ENCODE assay signal across 8 cellular contexts in genomic region chr2:10120938-10121574, GRCh38. TPM values are rescaled to one million over a fixed set of nuclear protein-coding genes. Genes with fewer than 3 reads are reported as not detected.
DNase-seq lines count a peak whose midpoint lies in the region; ATAC-seq and TF ChIP-seq lines count a peak whose summit lies in the region.

No MANE protein-coding gene starts in this region.

- in situ Hi-C loops in gastrocnemius medialis (cut with MboI; ENCODE audit: low sequenced_read_pairs in 4 of 4): loop anchor here in 2 of 4 donors (10.0 to 25.0 kb wide), 4 partner anchors 284 to 541 kb away; no protein-coding TSS in a partner anchor

- TF ChIP-seq CTCF in BJ (IDR thresholded peaks at IDR 0.05; ENCODE audit: insufficient read depth, low read depth, low read length) (no peak), H9 (conservative IDR thresholded peaks at IDR 0.05) (no peak), fibroblast of the aortic adventitia (IDR thresholded peaks at IDR 0.05; ENCODE audit: insufficient read depth, low read length) (no peak), gastrocnemius medialis (IDR thresholded peaks at IDR 0.05 in 4 of 5, conservative IDR thresholded peaks at IDR 0.05 in 1 of 5) (no peak)

- H2BK5ac ChIP-seq in H9 (ENCODE audit: insufficient read length, low read length): no peak overlapping the region

- H3K4me2 ChIP-seq in H9 (ENCODE audit: insufficient read depth, insufficient read length, low read length): peak overlapping the region; percentile 79

- peak overlapping the region; percentile 90 to 95 (median 93) for H3K27ac Mint-ChIP-seq in H9

- H3K9ac ChIP-seq in H9 (ENCODE audit: extremely low read depth, insufficient read length, low read length): peak overlapping the region; percentile 92

- H3K4me1 ChIP-seq in H9 (ENCODE audit: insufficient read depth, low read length) (no peaks in the 10 kb centered on the region), gastrocnemius medialis (peaks cover 15 to 19% of the 10 kb centered on the region in 2 donors)

- DNase-seq in BJ (ENCODE audit: low read depth): no peak
- DNase-seq in H9: no peak
- DNase-seq in SW480 (ENCODE audit: low spot score): peak; percentile 58
- DNase-seq in fibroblast of the aortic adventitia (ENCODE audit: low read depth): peak; percentile 15
- no peak for DNase-seq in gastrocnemius medialis
- DNase-seq in amygdala (lab: John Stamatoyannopoulos, UW): no peak
- DNase-seq in activated CD4-positive, alpha-beta T cell treated with anti-CD3 and anti-CD28 coated beads for 1 hour: no peak
- DNase-seq in AG08395 (ENCODE audit: low spot score): no peak

- H3K14ac ChIP-seq in H9 (ENCODE audit: insufficient read depth, low read length): peak overlapping the region; percentile 85; the same call in 1 of the 2 replicates

- H3K27ac ChIP-seq in H9 (ENCODE audit: insufficient read length, low read depth, low read length) (peak overlapping the region; percentile 83), gastrocnemius medialis (peak overlapping the region; percentile 58 to 82 (median 74))

- intact Hi-C loops in gastrocnemius medialis (cut with DNase I; ENCODE audit: low total_unique reads): loop anchor here (1.0 to 10.0 kb wide), 5 partner anchors 48 to 554 kb away; partner anchors contain the start of genes GRHL1 and HPCAL1

- peak overlapping the region; percentile 8 for H4K91ac ChIP-seq in H9 (ENCODE audit: insufficient read length, low read depth, low read length)

- H3K18ac ChIP-seq in H9 (ENCODE audit: insufficient read length, low read depth, low read length): peak overlapping the region; percentile 84

- POLR2A ChIA-PET in BJ (lab: Charles Lee): no interaction called here

- H3K36me3 Mint-ChIP-seq in H9 (ENCODE audit: insufficient read depth in 1 of 3, low read depth in 3 of 3): peaks cover 28 to 31% (median 29%) of the 10 kb centered on the region in 3 experiments

- H4K20me1 ChIP-seq in H9 (ENCODE audit: control insufficient read depth, insufficient read depth, insufficient read length): no peaks in the 10 kb centered on the region

- peaks cover 27% of the 10 kb centered on the region for H3K23me2 ChIP-seq in H9 (ENCODE audit: insufficient read length, low read depth, low read length, poor library complexity, severe bottlenecking)

- H2BK15ac ChIP-seq in H9 (ENCODE audit: low read depth, low read length): no peak overlapping the region

- H3K9me3 Mint-ChIP-seq in H9: no peaks in the 10 kb centered on the region; a peak in 1 of 5 replicates

- H3K79me2 ChIP-seq in H9 (ENCODE audit: insufficient read depth, low read length): peaks cover 6% of the 10 kb centered on the region; the same call in 1 of the 2 replicates

- no peak overlapping the region for H2AK5ac ChIP-seq in H9 (ENCODE audit: insufficient read length, low read length)

- H3K4me3 Mint-ChIP-seq in H9: peak overlapping the region; percentile 87 to 94

- no peak overlapping the region for H2BK120ac ChIP-seq in H9 (ENCODE audit: low read depth, low read length, poor library complexity, severe bottlenecking)

- peaks cover 28 to 33% of the 10 kb centered on the region in 2 experiments for H3K4me1 Mint-ChIP-seq in H9

- H4K8ac ChIP-seq in H9 (replicated peaks; ENCODE audit: insufficient read length, low read depth, low read length): no peak overlapping the region

- CTCF ChIA-PET in BJ (lab: Yijun Ruan, JAX): interaction anchor here (2.7 kb wide), 1 partner anchor 288 kb away, joined by 9 read pairs; no protein-coding TSS in a partner anchor

- H3T11ph ChIP-seq in H9 (ENCODE audit: low read length): no peak overlapping the region

- H3K56ac ChIP-seq in H9 (ENCODE audit: insufficient read length, low read depth, low read length): no peak overlapping the region

- H3K27me3 ChIP-seq in BJ (ENCODE audit: control insufficient read depth, insufficient read depth, low read length) (no peaks in the 10 kb centered on the region), H9 (ENCODE audit: insufficient read depth, low read length) (no peaks in the 10 kb centered on the region), gastrocnemius medialis (peaks cover 12 to 14% (median 14%) of the 10 kb centered on the region in 3 donors)

- H4K5ac ChIP-seq in H9 (ENCODE audit: insufficient read length, low read depth, low read length): peak overlapping the region; percentile 83

- peaks cover 2% of the 10 kb centered on the region for H3K79me1 ChIP-seq in H9 (ENCODE audit: insufficient read depth, low read depth, low read length, poor library complexity, severe bottlenecking)

- H3K4me3 ChIP-seq in BJ (ENCODE audit: low read depth, low read length): peak overlapping the region; percentile 73
- H3K4me3 ChIP-seq in fibroblast of the aortic adventitia (ENCODE audit: low read depth, low read length): peak overlapping the region; percentile 75
- peak overlapping the region; percentile 66 to 92 (median 78) for H3K4me3 ChIP-seq in gastrocnemius medialis

- H3K27me3 Mint-ChIP-seq in H9 (ENCODE audit: low read depth): no peaks in the 10 kb centered on the region

- no peak overlapping the region for H2AFZ ChIP-seq in H9 (ENCODE audit: low read length)

- no peak overlapping the region for H3K4ac ChIP-seq in H9 (ENCODE audit: low read depth, low read length)

- H2BK12ac ChIP-seq in H9 (ENCODE audit: insufficient read length, low read depth, low read length): no peak overlapping the region

- no peak overlapping the region for H3K23ac ChIP-seq in H9 (ENCODE audit: insufficient read length, low read depth, low read length)

- WGBS in H9 (ENCODE audit: extremely low coverage, insufficient read length, low lambda C conversion rate): no CpG with 5 or more reads among the region's 9 CpGs

- no peak for TF ChIP-seq POLR2A in gastrocnemius medialis (IDR thresholded peaks at IDR 0.05)

- no peak for ATAC-seq in gastrocnemius medialis

- H3K9me3 ChIP-seq in H9 (ENCODE audit: control insufficient read depth, low read depth, low read length) (no peaks in the 10 kb centered on the region), gastrocnemius medialis (no peaks in the 10 kb centered on the region)

- no peaks in the 10 kb centered on the region for H3K36me3 ChIP-seq in BJ (ENCODE audit: control insufficient read depth, insufficient read depth, low read length)
- no peaks in the 10 kb centered on the region for H3K36me3 ChIP-seq in gastrocnemius medialis

- H2BK20ac ChIP-seq in H9 (ENCODE audit: low read depth, low read length, poor library complexity, severe bottlenecking): no peak overlapping the region

RNA-seq across cellular contexts. Expression of gene RRM2, which starts 1.5 kb away (rescaled TPM):
- polyA plus RNA-seq in BJ (2011; rRNA removed): 23.5 and 31.8 TPM in 2 replicates
- polyA minus RNA-seq in BJ (2011; rRNA and poly(A)+ RNA removed): 19.2 and 19.6 TPM in 2 replicates
- 163 and 176 TPM in 2 replicates for total RNA-seq in H9 (2021)
- 3.3 and 91.4 TPM in 2 replicates for total RNA-seq in fibroblast of the aortic adventitia (ENCODE audit: low replicate concordance)
- 1 to 10 TPM in 1 of 4 donors, not detected in 3; 2.0 TPM for total RNA-seq in gastrocnemius medialis

RNA-seq across cellular contexts. Expression of gene CYS1, which starts 40.8 kb away (rescaled TPM):
- polyA plus RNA-seq in BJ (2011; rRNA removed): 1.5 and 2.5 TPM in 2 replicates
- 0.82 and 1.2 TPM in 2 replicates for polyA minus RNA-seq in BJ (2011; rRNA and poly(A)+ RNA removed)
- total RNA-seq in H9 (2021) (0.07 and 0.35 TPM in 2 replicates), fibroblast of the aortic adventitia (ENCODE audit: low replicate concordance) (3.2 and 7.0 TPM in 2 replicates), gastrocnemius medialis (under 1 TPM in 3 of 4 donors, not detected in 1; 0.10 to 0.42 (median 0.18) TPM)

Comparison
In these comparisons a context has a peak if more than half of its experiments do, and no peak if none do; other contexts are left out.
1. DNase-seq: peak in SW480 (single experiment) and fibroblast of the aortic adventitia (single experiment); none in BJ (single experiment), H9 (single experiment), gastrocnemius medialis (0 of 2), amygdala (0 of 56), activated CD4-positive, alpha-beta T cell treated with anti-CD3 and anti-CD28 coated beads for 1 hour (single experiment) and AG08395 (single experiment).
2. Peak in every context shown above with its lines, with median percentiles within 50 percentile points of each other: H3K4me3 ChIP-seq.